In genomic region chr19:17473041-17473440, GRCh38 we compare ENCODE assay signal across 1 cellular context.
TF ChIP-seq lines count a peak whose summit lies in the region.

No MANE protein-coding gene starts in this region.

TF ChIP-seq in K562, 482 proteins besides CTCF, POLR2A, EP300 and RAD21 (continued from another document):
- TF ChIP-seq E2F4 (CRISPR knock-in tag; IDR thresholded peaks at IDR 0.05; ENCODE audit: low read depth) = no peak
